In the genomic region with DNA sequence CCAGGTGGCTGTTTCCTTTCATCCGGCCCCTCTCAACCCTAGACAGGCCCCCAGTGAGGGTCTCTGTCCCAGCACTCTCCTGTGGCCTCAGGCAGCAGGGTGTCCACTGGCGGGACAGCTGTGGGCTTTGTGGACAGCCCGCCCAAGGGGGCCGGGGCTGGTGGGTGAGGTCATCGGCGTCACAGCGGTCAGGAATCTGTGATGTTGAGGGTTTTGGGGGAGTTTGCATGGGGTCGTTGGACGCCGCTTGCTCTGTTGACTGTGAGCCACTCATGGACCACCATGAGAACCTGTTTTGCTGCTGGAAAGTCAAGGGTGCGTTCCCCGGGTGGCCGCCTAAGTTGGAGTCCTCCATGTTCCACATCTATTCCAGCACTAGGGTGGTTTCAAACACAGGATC, we compare ENCODE assay signal across 1 cellular context.
A peak's percentile ranks its signal among the peaks of the same experiment; 100 is the strongest.
TF ChIP-seq lines count a peak whose summit lies in the region.

No MANE protein-coding gene starts in this region.

TF ChIP-seq in K562, 482 proteins besides CTCF, POLR2A, EP300 and RAD21:
- TF ChIP-seq RBM22 (IDR thresholded peaks at IDR 0.05; ENCODE audit: low read depth, low read length, poor library complexity, severe bottlenecking) (peak; percentile 90), POLR2G (IDR thresholded peaks at IDR 0.05; ENCODE audit: low read depth, low read length) (peak; percentile 58; the same call in 1 of the 2 replicates), PPARD (CRISPR knock-in tag; IDR thresholded peaks at IDR 0.05) (no peak)
- TF ChIP-seq, protein P1, sequence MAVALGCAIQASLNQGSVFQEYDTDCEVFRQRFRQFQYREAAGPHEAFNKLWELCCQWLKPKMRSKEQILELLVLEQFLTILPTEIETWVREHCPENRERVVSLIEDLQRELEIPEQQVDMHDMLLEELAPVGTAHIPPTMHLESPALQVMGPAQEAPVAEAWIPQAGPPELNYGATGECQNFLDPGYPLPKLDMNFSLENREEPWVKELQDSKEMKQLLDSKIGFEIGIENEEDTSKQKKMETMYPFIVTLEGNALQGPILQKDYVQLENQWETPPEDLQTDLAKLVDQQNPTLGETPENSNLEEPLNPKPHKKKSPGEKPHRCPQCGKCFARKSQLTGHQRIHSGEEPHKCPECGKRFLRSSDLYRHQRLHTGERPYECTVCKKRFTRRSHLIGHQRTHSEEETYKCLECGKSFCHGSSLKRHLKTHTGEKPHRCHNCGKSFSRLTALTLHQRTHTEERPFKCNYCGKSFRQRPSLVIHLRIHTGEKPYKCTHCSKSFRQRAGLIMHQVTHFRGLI (CRISPR knock-in tag; IDR thresholded peaks at IDR 0.05): no peak
TF ChIP-seq in K562: peak in this region for 2.
